In the genomic region with DNA sequence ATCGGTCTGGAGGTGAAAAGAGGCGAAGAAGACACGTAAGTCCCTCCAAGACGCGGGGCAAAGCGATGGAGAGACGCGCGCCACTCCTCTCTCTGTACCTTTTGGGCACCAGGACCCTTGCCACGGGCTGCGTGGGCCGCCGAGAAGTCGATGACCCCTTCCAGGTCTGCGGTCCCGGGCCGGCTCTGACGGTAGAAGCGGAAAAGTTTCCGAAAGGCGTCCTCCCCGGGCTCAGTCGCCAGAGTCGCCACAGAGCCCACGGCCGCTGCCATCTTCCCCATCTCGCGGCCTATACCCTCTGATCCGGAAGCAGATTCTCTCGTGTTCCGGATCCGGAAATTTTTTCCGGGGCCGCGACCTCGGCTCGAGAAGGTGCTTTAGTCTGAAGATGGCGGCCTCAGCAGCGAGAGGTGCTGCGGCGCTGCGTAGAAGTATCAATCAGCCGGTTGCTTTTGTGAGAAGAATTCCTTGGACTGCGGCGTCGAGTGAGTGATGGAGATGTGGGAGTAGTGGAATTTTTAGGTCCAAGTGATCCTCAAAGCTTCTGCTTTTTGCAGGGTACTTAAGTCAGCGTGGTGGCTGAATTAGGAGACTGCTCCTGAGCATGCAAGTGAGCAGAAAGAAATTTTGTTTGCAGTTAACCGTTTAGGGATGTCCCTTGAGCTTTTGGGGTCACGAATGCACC, we compare ENCODE assay signal across 1 cellular context.
TF ChIP-seq lines count a peak whose summit lies in the region.

A gene with protein sequence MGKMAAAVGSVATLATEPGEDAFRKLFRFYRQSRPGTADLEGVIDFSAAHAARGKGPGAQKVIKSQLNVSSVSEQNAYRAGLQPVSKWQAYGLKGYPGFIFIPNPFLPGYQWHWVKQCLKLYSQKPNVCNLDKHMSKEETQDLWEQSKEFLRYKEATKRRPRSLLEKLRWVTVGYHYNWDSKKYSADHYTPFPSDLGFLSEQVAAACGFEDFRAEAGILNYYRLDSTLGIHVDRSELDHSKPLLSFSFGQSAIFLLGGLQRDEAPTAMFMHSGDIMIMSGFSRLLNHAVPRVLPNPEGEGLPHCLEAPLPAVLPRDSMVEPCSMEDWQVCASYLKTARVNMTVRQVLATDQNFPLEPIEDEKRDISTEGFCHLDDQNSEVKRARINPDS (minus strand): TSS at position 300 of the 685 bp plus-strand sequence. CDS start 19 bp downstream, at position 281.
A gene (plus strand): TSS at position 380 of the 685 bp plus-strand sequence. CDS start 9 bp downstream, at position 389.

TF ChIP-seq in neural cell, 6 proteins besides CTCF, POLR2A, EP300 and RAD21 (continued from another document):
- TF ChIP-seq, protein P1, sequence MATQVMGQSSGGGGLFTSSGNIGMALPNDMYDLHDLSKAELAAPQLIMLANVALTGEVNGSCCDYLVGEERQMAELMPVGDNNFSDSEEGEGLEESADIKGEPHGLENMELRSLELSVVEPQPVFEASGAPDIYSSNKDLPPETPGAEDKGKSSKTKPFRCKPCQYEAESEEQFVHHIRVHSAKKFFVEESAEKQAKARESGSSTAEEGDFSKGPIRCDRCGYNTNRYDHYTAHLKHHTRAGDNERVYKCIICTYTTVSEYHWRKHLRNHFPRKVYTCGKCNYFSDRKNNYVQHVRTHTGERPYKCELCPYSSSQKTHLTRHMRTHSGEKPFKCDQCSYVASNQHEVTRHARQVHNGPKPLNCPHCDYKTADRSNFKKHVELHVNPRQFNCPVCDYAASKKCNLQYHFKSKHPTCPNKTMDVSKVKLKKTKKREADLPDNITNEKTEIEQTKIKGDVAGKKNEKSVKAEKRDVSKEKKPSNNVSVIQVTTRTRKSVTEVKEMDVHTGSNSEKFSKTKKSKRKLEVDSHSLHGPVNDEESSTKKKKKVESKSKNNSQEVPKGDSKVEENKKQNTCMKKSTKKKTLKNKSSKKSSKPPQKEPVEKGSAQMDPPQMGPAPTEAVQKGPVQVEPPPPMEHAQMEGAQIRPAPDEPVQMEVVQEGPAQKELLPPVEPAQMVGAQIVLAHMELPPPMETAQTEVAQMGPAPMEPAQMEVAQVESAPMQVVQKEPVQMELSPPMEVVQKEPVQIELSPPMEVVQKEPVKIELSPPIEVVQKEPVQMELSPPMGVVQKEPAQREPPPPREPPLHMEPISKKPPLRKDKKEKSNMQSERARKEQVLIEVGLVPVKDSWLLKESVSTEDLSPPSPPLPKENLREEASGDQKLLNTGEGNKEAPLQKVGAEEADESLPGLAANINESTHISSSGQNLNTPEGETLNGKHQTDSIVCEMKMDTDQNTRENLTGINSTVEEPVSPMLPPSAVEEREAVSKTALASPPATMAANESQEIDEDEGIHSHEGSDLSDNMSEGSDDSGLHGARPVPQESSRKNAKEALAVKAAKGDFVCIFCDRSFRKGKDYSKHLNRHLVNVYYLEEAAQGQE (IDR thresholded peaks at IDR 0.05; ENCODE audit: borderline replicate concordance): peak; percentile 94
- TF ChIP-seq MXI1 (conservative IDR thresholded peaks at IDR 0.05; ENCODE audit: poor library complexity, severe bottlenecking): peak; percentile 97
- peak; percentile 86 for TF ChIP-seq POLR2AphosphoS5 (IDR thresholded peaks at IDR 0.05)
